In genomic region chr12:122875590-122876220, GRCh38 we compare ENCODE assay signal across 8 cellular contexts. TPM values are rescaled to one million over a fixed set of nuclear protein-coding genes. Genes with fewer than 3 reads are reported as not detected.
DNase-seq lines count a peak whose midpoint lies in the region; ATAC-seq and TF ChIP-seq lines count a peak whose summit lies in the region.

No MANE protein-coding gene starts in this region.

- H3K9me3 Mint-ChIP-seq in stimulated activated effector memory CD8-positive, alpha-beta T cell treated with anti-CD3 and anti-CD28 coated beads, Interleukin-12 subunit alpha, Interleukin-12 subunit beta, amount 100 ng/mL, for 72 hours: no peaks in the 10 kb centered on the region
- no peaks in the 10 kb centered on the region for H3K9me3 Mint-ChIP-seq in nephron progenitor cell

- no peak for DNase-seq in activated CD4-positive, CD25-positive, alpha-beta regulatory T cell treated with anti-CD3 and anti-CD28 coated beads, Interleukin-2, amount 50 U/mL, for 72 hours
- DNase-seq in T-helper 17 cell (no peak), NCI-H1694 treated with DMSO at 0.1 percent for 48 hours (lab: John Stamatoyannopoulos, UW) (no peak), nephron progenitor cell (no peak)
- no peak for DNase-seq in stimulated activated effector memory CD8-positive, alpha-beta T cell treated with anti-CD3 and anti-CD28 coated beads, Interleukin-12 subunit alpha, Interleukin-12 subunit beta, amount 100 ng/mL, for 72 hours (ENCODE audit: low spot score in 2 of 2)
- DNase-seq in activated CD8-positive, alpha-beta memory T cell treated with anti-CD3 and anti-CD28 coated beads, Interleukin-2, amount 50 U/mL, for 48 hours: no peak

- ATAC-seq in activated CD4-positive, CD25-positive, alpha-beta regulatory T cell treated with anti-CD3 and anti-CD28 coated beads, Interleukin-2, amount 50 U/mL, for 24 hours: peak; percentile 60 to 68
- ATAC-seq in HG02642 (IDR thresholded peaks at IDR 0.05; ENCODE audit: poor library complexity, unreplicated experiment) (peak; percentile 70), T-helper 17 cell (no peak)
- peak; percentile 68 for ATAC-seq in stimulated activated effector memory CD8-positive, alpha-beta T cell treated with anti-CD3 and anti-CD28 coated beads, Interleukin-12 subunit alpha, Interleukin-12 subunit beta, amount 100 ng/mL, for 72 hours

- peak overlapping the region; percentile 54 for H3K27ac Mint-ChIP-seq in T-helper 17 cell
- H3K27ac Mint-ChIP-seq in stimulated activated effector memory CD8-positive, alpha-beta T cell treated with anti-CD3 and anti-CD28 coated beads, Interleukin-12 subunit alpha, Interleukin-12 subunit beta, amount 100 ng/mL, for 72 hours: no peak overlapping the region
- no peak overlapping the region for H3K27ac Mint-ChIP-seq in nephron progenitor cell

- H3K36me3 Mint-ChIP-seq in T-helper 17 cell (ENCODE audit: low read depth) (peaks cover 4% of the 10 kb centered on the region), nephron progenitor cell (ENCODE audit: low read depth) (peaks cover 2% of the 10 kb centered on the region)
- H3K36me3 Mint-ChIP-seq in stimulated activated effector memory CD8-positive, alpha-beta T cell treated with anti-CD3 and anti-CD28 coated beads, Interleukin-12 subunit alpha, Interleukin-12 subunit beta, amount 100 ng/mL, for 72 hours: peaks cover 55% of the 10 kb centered on the region

- H3K27me3 Mint-ChIP-seq in T-helper 17 cell (no peaks in the 10 kb centered on the region), nephron progenitor cell (ENCODE audit: low read depth, poor library complexity) (peaks cover 21% of the 10 kb centered on the region)

- peaks cover 68% of the 10 kb centered on the region for H3K4me1 Mint-ChIP-seq in T-helper 17 cell
- H3K4me1 Mint-ChIP-seq in stimulated activated effector memory CD8-positive, alpha-beta T cell treated with anti-CD3 and anti-CD28 coated beads, Interleukin-12 subunit alpha, Interleukin-12 subunit beta, amount 100 ng/mL, for 72 hours: peaks cover 92% of the 10 kb centered on the region
- H3K4me1 Mint-ChIP-seq in nephron progenitor cell: peaks cover 71% of the 10 kb centered on the region

- peak overlapping the region; percentile 73 for H3K4me3 Mint-ChIP-seq in T-helper 17 cell
- H3K4me3 Mint-ChIP-seq in stimulated activated effector memory CD8-positive, alpha-beta T cell treated with anti-CD3 and anti-CD28 coated beads, Interleukin-12 subunit alpha, Interleukin-12 subunit beta, amount 100 ng/mL, for 72 hours: peak overlapping the region; percentile 9
- H3K4me3 Mint-ChIP-seq in nephron progenitor cell: no peak overlapping the region

- TF ChIP-seq CTCF in nephron progenitor cell (IDR thresholded peaks at IDR 0.05): no peak

- H3K9me3 ChIP-seq in T-helper 17 cell (ENCODE audit: control insufficient read depth, low read length, poor library complexity, severe bottlenecking): no peaks in the 10 kb centered on the region

RNA-seq across cellular contexts. Expression of gene VPS37B, which starts 20.2 kb away (rescaled TPM):
- 10 to 100 TPM; 82.2 to 90.5 TPM for total RNA-seq in T-helper 17 cell

RNA-seq across cellular contexts. Expression of gene HIP1R, which starts 40.4 kb away (rescaled TPM):
- 10 to 100 TPM; 61.5 to 67.4 TPM for total RNA-seq in T-helper 17 cell
